In genomic region chr1:244054924-244055263, GRCh38 we compare ENCODE assay signal across 24 cellular contexts. TPM values are rescaled to one million over a fixed set of nuclear protein-coding genes. Genes with fewer than 3 reads are reported as not detected.
A peak's percentile ranks its signal among the peaks of the same experiment; 100 is the strongest.
DNase-seq lines count a peak whose midpoint lies in the region; ATAC-seq and TF ChIP-seq lines count a peak whose summit lies in the region.
"Had no signal": no experiment of that assay in that cellular context is flagged by ENCODE, and none has a peak within 500 bp of the region (broad histone marks: within the 10 kb centered on the region; RNA-seq: fewer than 3 reads in every experiment).

No MANE protein-coding gene starts in this region.

- peaks cover 27% of the 10 kb centered on the region for H3K4me1 ChIP-seq in endodermal cell (ENCODE audit: control insufficient read depth, insufficient read depth, low read length)

- peaks cover 13% of the 10 kb centered on the region for H3K4me1 Mint-ChIP-seq in activated T-cell treated with anti-CD3 and anti-CD28 coated beads, Interleukin-2, amount 50 U/mL, for 72 hours (ENCODE audit: low read depth)
- H3K4me1 Mint-ChIP-seq in endodermal cell: peaks cover 19% of the 10 kb centered on the region

- peak overlapping the region; percentile 91 for H3K27ac ChIP-seq in endodermal cell (ENCODE audit: low read depth, low read length)
- H3K27ac ChIP-seq in temporal lobe (ENCODE audit: low read depth, low read length): peak overlapping the region; percentile 88
- H3K27ac ChIP-seq: brain microvascular endothelial cell, heart left ventricle, left lung, pancreas, right lobe of liver, vagina had no signal

- WGBS in endodermal cell (ENCODE audit: insufficient coverage in 1 of 2, insufficient read length in 1 of 2), 2 experiments: 94 to 98% methylated on average over 21 to 27 of the region's 27 CpGs

- H3K9me3 ChIP-seq in endodermal cell (ENCODE audit: control insufficient read depth, low read length): no peaks in the 10 kb centered on the region
- H3K9me3 ChIP-seq: heart left ventricle, left lung, pancreas, right lobe of liver, vagina had no signal

- TF ChIP-seq CTCF in endodermal cell (conservative IDR thresholded peaks at IDR 0.05): no peak

- no peaks in the 10 kb centered on the region for H3K9me3 Mint-ChIP-seq in activated T-cell treated with anti-CD3 and anti-CD28 coated beads, Interleukin-2, amount 50 U/mL, for 72 hours
- H3K9me3 Mint-ChIP-seq in endodermal cell: no peaks in the 10 kb centered on the region
- H3K9me3 Mint-ChIP-seq: activated B cell treated with CpG ODN at 0.5 μM for 24 hours; activated CD4-positive, alpha-beta memory T cell treated with anti-CD3 and anti-CD28 coated beads for 36 hours; activated T-helper 17 cell treated with anti-CD3 and anti-CD28 coated beads, Interleukin-2, amount 50 U/mL, for 72 hours; dendritic cell treated with granulocyte-macrophage colony-stimulating factor and Interleukin-4, amounts not matched to agents 40 ng/mL and 50 ng/mL, for 4 days; natural killer cell had no signal

- H3K36me3 Mint-ChIP-seq in activated T-cell treated with anti-CD3 and anti-CD28 coated beads, Interleukin-2, amount 50 U/mL, for 72 hours (ENCODE audit: insufficient read depth in 2 of 2): peaks cover 0 to 4% of the 10 kb centered on the region in 2 donors
- peaks cover 6% of the 10 kb centered on the region for H3K36me3 Mint-ChIP-seq in endodermal cell (ENCODE audit: low read depth)
- H3K36me3 Mint-ChIP-seq: natural killer cell had no signal

- H3K27me3 ChIP-seq in endodermal cell (ENCODE audit: control insufficient read depth, insufficient read depth, low read length, poor library complexity, severe bottlenecking): no peaks in the 10 kb centered on the region
- H3K27me3 ChIP-seq: brain microvascular endothelial cell, heart left ventricle, left lung, pancreas, right lobe of liver, vagina had no signal

- no peaks in the 10 kb centered on the region for H3K27me3 Mint-ChIP-seq in activated T-cell treated with anti-CD3 and anti-CD28 coated beads, Interleukin-2, amount 50 U/mL, for 72 hours (ENCODE audit: low read depth)
- H3K27me3 Mint-ChIP-seq in endodermal cell (ENCODE audit: insufficient read depth): no peaks in the 10 kb centered on the region
- H3K27me3 Mint-ChIP-seq: activated B cell treated with CpG ODN at 0.5 μM for 24 hours; activated CD4-positive, alpha-beta memory T cell treated with anti-CD3 and anti-CD28 coated beads for 36 hours; activated T-helper 17 cell treated with anti-CD3 and anti-CD28 coated beads, Interleukin-2, amount 50 U/mL, for 72 hours; dendritic cell treated with granulocyte-macrophage colony-stimulating factor and Interleukin-4, amounts not matched to agents 40 ng/mL and 50 ng/mL, for 4 days had no signal

- no peak overlapping the region for H3K9ac ChIP-seq in endodermal cell (ENCODE audit: extremely low read depth, low read length, poor library complexity, severe bottlenecking)

- intact Hi-C loops in Right ventricle myocardium inferior (cut with DNase I): no loop called here
- intact Hi-C loops in left ventricle myocardium superior (cut with micrococcal nuclease): no loop called here

- ATAC-seq in Right ventricle myocardium inferior (no peak), left ventricle myocardium superior (no peak), GM18909 (IDR thresholded peaks at IDR 0.05; ENCODE audit: poor library complexity, unreplicated experiment) (no peak), GM21423 (IDR thresholded peaks at IDR 0.05; ENCODE audit: unreplicated experiment) (no peak)
- ATAC-seq in activated T-cell treated with anti-CD3 and anti-CD28 coated beads, Interleukin-2, amount 50 U/mL, for 72 hours (replicated peaks in 1 of 2): peak; percentile 53 to 54
- ATAC-seq: activated T-helper 17 cell treated with anti-CD3 and anti-CD28 coated beads, Interleukin-2, amount 50 U/mL, for 72 hours; heart left ventricle; left lung; natural killer cell; pancreas; right lobe of liver had no signal

- H3K36me3 ChIP-seq in endodermal cell (ENCODE audit: control insufficient read depth, insufficient read depth, low read length): peaks cover 17% of the 10 kb centered on the region

- H3K4me3 Mint-ChIP-seq in activated T-cell treated with anti-CD3 and anti-CD28 coated beads, Interleukin-2, amount 50 U/mL, for 72 hours: no peak overlapping the region
- H3K4me3 Mint-ChIP-seq in endodermal cell: peak overlapping the region; percentile 2
- H3K4me3 Mint-ChIP-seq: activated B cell treated with CpG ODN at 0.5 μM for 24 hours; activated CD4-positive, alpha-beta memory T cell treated with anti-CD3 and anti-CD28 coated beads for 36 hours; activated T-helper 17 cell treated with anti-CD3 and anti-CD28 coated beads, Interleukin-2, amount 50 U/mL, for 72 hours; dendritic cell treated with granulocyte-macrophage colony-stimulating factor and Interleukin-4, amounts not matched to agents 40 ng/mL and 50 ng/mL, for 4 days; natural killer cell had no signal

- H3K27ac Mint-ChIP-seq in activated T-cell treated with anti-CD3 and anti-CD28 coated beads, Interleukin-2, amount 50 U/mL, for 72 hours: no peak overlapping the region
- no peak overlapping the region for H3K27ac Mint-ChIP-seq in endodermal cell
- H3K27ac Mint-ChIP-seq: activated B cell treated with CpG ODN at 0.5 μM for 24 hours; activated CD4-positive, alpha-beta memory T cell treated with anti-CD3 and anti-CD28 coated beads for 36 hours; activated T-helper 17 cell treated with anti-CD3 and anti-CD28 coated beads, Interleukin-2, amount 50 U/mL, for 72 hours; dendritic cell treated with granulocyte-macrophage colony-stimulating factor and Interleukin-4, amounts not matched to agents 40 ng/mL and 50 ng/mL, for 4 days; natural killer cell had no signal

- DNase-seq in Right ventricle myocardium inferior (ENCODE audit: missing footprints) (peak; percentile 60), left ventricle myocardium superior (no peak), endodermal cell (no peak), NCI-H2171 treated with DMSO at 0.1 percent for 48 hours (lab: John Stamatoyannopoulos, UW) (no peak)
- DNase-seq in activated T-cell treated with anti-CD3 and anti-CD28 coated beads, Interleukin-2, amount 50 U/mL, for 72 hours: peak; percentile 21
- DNase-seq: activated B cell treated with CpG ODN at 0.5 μM for 24 hours; activated CD4-positive, alpha-beta memory T cell treated with anti-CD3 and anti-CD28 coated beads for 36 hours; brain microvascular endothelial cell; heart left ventricle; IMR-90; natural killer cell; NCI-H1105 treated with DMSO at 0.1 percent for 48 hours; NCI-H2081 treated with DMSO at 0.1 percent for 48 hours; NCI-H526; right lobe of liver; T1000 had no signal

- H3K4me3 ChIP-seq in endodermal cell (ENCODE audit: low read length): no peak overlapping the region
- H3K4me3 ChIP-seq: heart left ventricle, left lung, pancreas, right lobe of liver, vagina had no signal

RNA-seq across cellular contexts. Expression of gene ZBTB18, which starts 3.8 kb away (rescaled TPM):
- total RNA-seq in Right ventricle myocardium inferior (31.0 TPM), left ventricle myocardium superior (35.4 TPM), endodermal cell (10 to 100 TPM; 15.4 to 17.9 TPM), temporal lobe (364 TPM)
- 10 to 100 TPM in 1 of 2 donors, 1 to 10 TPM in 1; 9.6 to 10.3 TPM for total RNA-seq in activated T-cell treated with anti-CD3 and anti-CD28 coated beads, Interleukin-2, amount 50 U/mL, for 72 hours
- polyA plus RNA-seq in endodermal cell (2013, experiment 1 of 2): 56.0 TPM
- 50.5 TPM for polyA plus RNA-seq in endodermal cell (2013, experiment 2 of 2)

Comparison
In these comparisons a context has a peak if more than half of its experiments do, and no peak if none do; other contexts are left out.
1. DNase-seq: peak in Right ventricle myocardium inferior (single experiment) and activated T-cell treated with anti-CD3 and anti-CD28 coated beads, Interleukin-2, amount 50 U/mL, for 72 hours (2 of 2); none in left ventricle myocardium superior (single experiment), endodermal cell (single experiment) and NCI-H2171 treated with DMSO at 0.1 percent for 48 hours (single experiment).
2. ATAC-seq: peak in activated T-cell treated with anti-CD3 and anti-CD28 coated beads, Interleukin-2, amount 50 U/mL, for 72 hours (2 of 2); none in Right ventricle myocardium inferior (single experiment), left ventricle myocardium superior (single experiment), GM18909 (single experiment) and GM21423 (single experiment).
3. RNA of gene ZBTB18, which starts 3.8 kb away (total RNA-seq): 364 TPM in temporal lobe (single experiment); 35.4 TPM in left ventricle myocardium superior (single experiment), 31.0 TPM in Right ventricle myocardium inferior (single experiment), 15.4 to 17.9 TPM in endodermal cell and 9.6 to 10.3 TPM in activated T-cell treated with anti-CD3 and anti-CD28 coated beads, Interleukin-2, amount 50 U/mL, for 72 hours; every median in the first group is over 10 times any median in the second.